9 cellular contexts compared by ENCODE assay signal in genomic region chr3:125107861-125108567, GRCh38. TPM values are rescaled to one million over a fixed set of nuclear protein-coding genes. Genes with fewer than 3 reads are reported as not detected.
DNase-seq lines count a peak whose midpoint lies in the region; ATAC-seq, FAIRE-seq and TF ChIP-seq lines count a peak whose summit lies in the region.
"Had no signal": no experiment of that assay in that cellular context is flagged by ENCODE, and none has a peak within 500 bp of the region (broad histone marks: within the 10 kb centered on the region; RNA-seq: fewer than 3 reads in every experiment).

No MANE protein-coding gene starts in this region.

- H3K27ac Mint-ChIP-seq in activated B cell treated with CpG ODN at 0.5 μM for 24 hours: peak overlapping the region; percentile 8

- ATAC-seq in GM18502 (IDR thresholded peaks at IDR 0.05; ENCODE audit: poor library complexity, unreplicated experiment): peak; percentile 70
- ATAC-seq in HG02798 (IDR thresholded peaks at IDR 0.05; ENCODE audit: poor library complexity, unreplicated experiment): peak; percentile 54
- peak; percentile 79 for ATAC-seq in activated B cell treated with CpG ODN at 0.5 μM for 24 hours (ENCODE audit: low read depth)
- no peak for ATAC-seq in GM19328 (IDR thresholded peaks at IDR 0.05; ENCODE audit: unreplicated experiment)

- intact Hi-C loops in activated B cell treated with CpG ODN at 0.5 μM for 24 hours (cut with micrococcal nuclease) (loop anchor here (1.0 to 5.0 kb wide), 3 partner anchors 11 to 51 kb away; partner anchors contain the start of gene HEG1), kidney (cut with DNase I) (no loop called here)

- no peaks in the 10 kb centered on the region for H3K4me1 ChIP-seq in kidney (ENCODE audit: control insufficient read depth in 1 of 2, insufficient read depth in 1 of 2, low read depth in 1 of 2, low read length in 2 of 2)
- H3K4me1 ChIP-seq in HAP-1: no peaks in the 10 kb centered on the region
- H3K4me1 ChIP-seq: pancreas had no signal

- no peak overlapping the region for H3K9ac ChIP-seq in kidney (ENCODE audit: low read length in 2 of 2)

- peak overlapping the region; percentile 4 for H3K4me3 Mint-ChIP-seq in activated B cell treated with CpG ODN at 0.5 μM for 24 hours

- no peaks in the 10 kb centered on the region for H3K27me3 ChIP-seq in HAP-1 (ENCODE audit: low read depth)
- H3K27me3 ChIP-seq: pancreas had no signal

- peaks cover 8% of the 10 kb centered on the region for H3K9me3 Mint-ChIP-seq in activated B cell treated with CpG ODN at 0.5 μM for 24 hours

- H3K27ac ChIP-seq in kidney (ENCODE audit: low read depth in 2 of 2, low read length in 2 of 2): no peak overlapping the region
- H3K27ac ChIP-seq: pancreas had no signal

- in situ Hi-C loops in HAP-1 (cut with MboI; ENCODE audit: low sequenced_read_pairs): no loop called here

- H3K27me3 Mint-ChIP-seq in activated B cell treated with CpG ODN at 0.5 μM for 24 hours: no peaks in the 10 kb centered on the region

- H3K36me3 ChIP-seq in kidney (ENCODE audit: control insufficient read depth in 1 of 2, insufficient read depth in 2 of 2, low read length in 2 of 2): no peaks in the 10 kb centered on the region
- no peaks in the 10 kb centered on the region for H3K36me3 ChIP-seq in HAP-1 (replicated peaks)

- DNase-seq in activated B cell treated with CpG ODN at 0.5 μM for 24 hours (no peak), renal cortical epithelial cell (ENCODE audit: low read depth) (peak; percentile 91), kidney (no peak), HAP-1 (ENCODE audit: low spot score in 2 of 2) (no peak)
- DNase-seq in stimulated activated CD4-positive, alpha-beta T cell treated with anti-CD3 and anti-CD28 coated beads, Interleukin-1b, Interleukin-23, amount 100 ng/mL, for 48 hours: no peak
- DNase-seq: pancreas had no signal

- H3K36me3 Mint-ChIP-seq in activated B cell treated with CpG ODN at 0.5 μM for 24 hours (ENCODE audit: low read depth): no peaks in the 10 kb centered on the region

- CTCF ChIA-PET in activated B cell treated with CpG ODN at 0.5 μM for 24 hours (lab: Charles Lee): interaction anchor here (0.9 kb wide), 1 partner anchor 42 kb away, joined by 3 read pairs; no protein-coding TSS in a partner anchor

- FAIRE-seq in kidney (lab: Jason Lieb, UNC): no peak
- FAIRE-seq: pancreas had no signal

- H3K4me1 Mint-ChIP-seq in activated B cell treated with CpG ODN at 0.5 μM for 24 hours: peaks cover 31% of the 10 kb centered on the region

- POLR2A ChIA-PET in activated B cell treated with CpG ODN at 0.5 μM for 24 hours (lab: Charles Lee): interaction anchor here (0.7 to 1.3 kb wide), 3 partner anchors 12 to 70 kb away, joined by 4 to 6 read pairs (median 5); no protein-coding TSS in a partner anchor

- H3K4me3 ChIP-seq in kidney (ENCODE audit: low read length in 2 of 2) (no peak overlapping the region), HAP-1 (no peak overlapping the region)
- H3K4me3 ChIP-seq: pancreas had no signal

- H3K9me3 ChIP-seq in kidney (ENCODE audit: control insufficient read depth in 1 of 2, low read length in 2 of 2) (no peaks in the 10 kb centered on the region), HAP-1 (no peaks in the 10 kb centered on the region)
- H3K9me3 ChIP-seq: pancreas had no signal

- TF ChIP-seq CTCF in activated B cell treated with CpG ODN at 0.5 μM for 24 hours (IDR thresholded peaks at IDR 0.05) (no peak), kidney (IDR thresholded peaks at IDR 0.05; ENCODE audit: borderline replicate concordance, extremely low read depth, insufficient read depth) (no peak)

RNA-seq across cellular contexts. Expression of gene HEG1, which starts 52.2 kb away (rescaled TPM):
- total RNA-seq in activated B cell treated with CpG ODN at 0.5 μM for 24 hours: 6.1 and 7.2 TPM in 2 replicates
- total RNA-seq in renal cortical epithelial cell: 18.1 and 97.1 TPM in 2 replicates
- 96.3 TPM for total RNA-seq in kidney
- polyA plus RNA-seq in kidney (ENCODE audit: insufficient read depth, low read depth, low replicate concordance): 10.3 TPM
